ENCODE assay signal across 16 cellular contexts in the genomic region with DNA sequence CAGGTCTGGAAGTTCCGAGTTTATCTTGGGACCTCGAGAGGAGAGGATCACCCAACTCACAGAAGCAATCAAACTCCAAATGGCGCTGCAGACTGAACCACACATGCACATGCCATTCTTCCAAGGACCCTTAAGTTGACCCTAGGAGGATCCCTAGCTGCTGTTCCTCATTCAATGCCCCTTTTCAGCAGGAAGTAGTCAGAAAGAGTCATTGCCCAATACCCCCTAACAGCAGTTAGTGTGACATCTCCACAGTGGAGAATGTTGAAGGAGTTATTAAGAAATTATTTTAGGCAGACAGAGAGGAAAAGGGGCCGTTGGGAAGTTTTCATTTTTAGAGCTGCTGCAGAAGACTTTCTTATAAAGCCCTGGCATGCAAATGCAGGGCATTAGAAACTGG.
"Had no signal": no experiment of that assay in that cellular context is flagged by ENCODE, and none has a peak within 500 bp of the region (broad histone marks: within the 10 kb centered on the region; RNA-seq: fewer than 3 reads in every experiment).

No MANE protein-coding gene starts in this region.

- H3K4me3 ChIP-seq: coronary artery, heart left ventricle, right atrium auricular region, sigmoid colon, skin epidermis, suprapubic skin, thyroid gland had no signal

- H3K27ac ChIP-seq: coronary artery, heart left ventricle, neutrophil, right atrium auricular region, sigmoid colon, skin epidermis, suprapubic skin, thyroid gland had no signal

- DNase-seq: effector CD4-positive, alpha-beta T cell; foreskin melanocyte; heart left ventricle; hippocampal formation; naive thymus-derived CD4-positive, alpha-beta T cell; nephron progenitor cell; posterior cingulate gyrus; sigmoid colon; stimulated activated CD4-positive, alpha-beta T cell treated with anti-CD3 and anti-CD28 coated beads, Interleukin-2, amount 100 ng/mL, for 24 hours; stimulated activated naive CD4-positive, alpha-beta T cell; thyroid gland had no signal
